ENCODE assay signal across 2 cellular contexts in the genomic region with DNA sequence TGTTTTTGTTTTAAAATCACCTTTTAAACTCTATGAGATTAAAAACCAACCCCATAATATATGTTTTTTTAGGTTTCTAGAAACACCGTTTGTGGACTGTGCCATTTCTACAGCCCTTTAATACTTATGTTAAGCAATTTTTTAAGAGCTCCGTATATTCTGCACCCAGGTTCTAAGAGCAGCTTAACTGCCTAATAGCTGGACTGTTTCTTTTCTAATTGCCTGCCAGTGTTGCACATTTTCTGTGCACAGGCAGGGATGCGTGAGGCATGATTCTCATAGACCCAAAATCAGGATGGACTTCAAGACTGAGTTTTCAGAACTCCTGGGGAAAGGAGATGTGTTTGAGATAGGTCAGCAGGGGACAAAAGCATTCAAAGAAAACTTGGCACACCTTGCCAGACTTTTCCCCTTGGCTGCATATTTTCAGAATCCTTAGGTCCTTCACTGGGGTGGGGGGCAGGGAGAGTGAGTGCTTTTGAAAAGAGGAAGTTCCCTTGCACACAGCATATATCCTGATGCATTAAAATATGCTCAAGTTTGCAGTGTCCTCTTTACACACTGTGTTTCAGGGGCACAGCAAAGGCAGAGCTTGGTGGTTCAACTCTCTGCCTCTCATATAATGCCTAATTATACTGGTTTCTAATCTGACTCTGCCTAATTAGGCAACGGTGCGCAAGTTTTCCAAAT.
TF ChIP-seq lines count a peak whose summit lies in the region.

No MANE protein-coding gene starts in this region.

TF ChIP-seq in A549, 52 proteins besides CTCF, POLR2A, EP300 and RAD21:
- TF ChIP-seq KDM1A (IDR thresholded peaks at IDR 0.05; ENCODE audit: low read depth) (no peak), MYC (IDR thresholded peaks at IDR 0.05; ENCODE audit: borderline replicate concordance, low read length) (no peak), ZSCAN20 (CRISPR knock-in tag; IDR thresholded peaks at IDR 0.05) (no peak), CHD4 (IDR thresholded peaks at IDR 0.05; ENCODE audit: borderline replicate concordance) (no peak), CHD2 (IDR thresholded peaks at IDR 0.05; ENCODE audit: low read length, partially characterized antibody) (no peak), POLR2AphosphoS2 (conservative IDR thresholded peaks at IDR 0.05; ENCODE audit: low read length) (no peak), FOXS1 (CRISPR knock-in tag; IDR thresholded peaks at IDR 0.05) (no peak), CBX8 (IDR thresholded peaks at IDR 0.05) (no peak), ZFP36 (IDR thresholded peaks at IDR 0.05; ENCODE audit: borderline replicate concordance, partially characterized antibody) (no peak), ZC3H11A (IDR thresholded peaks at IDR 0.05) (no peak), JUNB (IDR thresholded peaks at IDR 0.05) (no peak), EHF (CRISPR knock-in tag; IDR thresholded peaks at IDR 0.05) (no peak), RNF2 (IDR thresholded peaks at IDR 0.05; ENCODE audit: borderline replicate concordance, low read depth) (no peak), HOXB5 (CRISPR knock-in tag; IDR thresholded peaks at IDR 0.05) (no peak), TFCP2L1 (CRISPR knock-in tag; IDR thresholded peaks at IDR 0.05) (no peak)
- TF ChIP-seq, protein P1, sequence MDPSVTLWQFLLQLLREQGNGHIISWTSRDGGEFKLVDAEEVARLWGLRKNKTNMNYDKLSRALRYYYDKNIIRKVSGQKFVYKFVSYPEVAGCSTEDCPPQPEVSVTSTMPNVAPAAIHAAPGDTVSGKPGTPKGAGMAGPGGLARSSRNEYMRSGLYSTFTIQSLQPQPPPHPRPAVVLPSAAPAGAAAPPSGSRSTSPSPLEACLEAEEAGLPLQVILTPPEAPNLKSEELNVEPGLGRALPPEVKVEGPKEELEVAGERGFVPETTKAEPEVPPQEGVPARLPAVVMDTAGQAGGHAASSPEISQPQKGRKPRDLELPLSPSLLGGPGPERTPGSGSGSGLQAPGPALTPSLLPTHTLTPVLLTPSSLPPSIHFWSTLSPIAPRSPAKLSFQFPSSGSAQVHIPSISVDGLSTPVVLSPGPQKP (IDR thresholded peaks at IDR 0.05; ENCODE audit: low read depth, low read length): no peak
TF ChIP-seq in A549: peak in this region for 0.

TF ChIP-seq in H1, 55 proteins besides CTCF, POLR2A, EP300 and RAD21:
- TF ChIP-seq TAF7 (optimal IDR thresholded peaks at IDR 0.05; ENCODE audit: borderline replicate concordance, low read depth, low read length): no peak
